9 cellular contexts compared by ENCODE assay signal in genomic region chr10:91800192-91800591, GRCh38. TPM values are rescaled to one million over a fixed set of nuclear protein-coding genes. Genes with fewer than 3 reads are reported as not detected.
A peak's percentile ranks its signal among the peaks of the same experiment; 100 is the strongest.
DNase-seq lines count a peak whose midpoint lies in the region; ATAC-seq, FAIRE-seq and TF ChIP-seq lines count a peak whose summit lies in the region.
"Had no signal": no experiment of that assay in that cellular context is flagged by ENCODE, and none has a peak within 500 bp of the region (broad histone marks: within the 10 kb centered on the region; RNA-seq: fewer than 3 reads in every experiment).

No MANE protein-coding gene starts in this region.

- intact Hi-C loops in kidney (cut with DNase I) (no loop called here), stomach (cut with DNase I; ENCODE audit: low total_unique reads) (no loop called here)

- H3K4me3 Mint-ChIP-seq in activated CD4-positive, alpha-beta T cell treated with anti-CD3 and anti-CD28 coated beads, Interleukin-2, amount 10 ng/mL, durations not matched to agents 7 days and 5 days, result peak overlapping the region; percentile 98
- peak overlapping the region; percentile 92 for H3K4me3 Mint-ChIP-seq in activated naive CD8-positive, alpha-beta T cell treated with anti-CD3 and anti-CD28 coated beads, Interleukin-2, amount 50 U/mL, for 24 hours

- WGBS in stomach, 5 donors, result 18 to 46% (median 19%) methylated on average over 5 of the region's 5 CpGs

- DNase-seq in activated CD4-positive, alpha-beta T cell treated with anti-CD3 and anti-CD28 coated beads, Interleukin-2, amount 10 ng/mL, durations not matched to agents 7 days and 5 days, result no peak
- DNase-seq in activated CD4-positive, alpha-beta T cell treated with anti-CD3 and anti-CD28 coated beads, Interleukin-2, amount 50 U/mL, for 48 hours, result no peak
- no peak for DNase-seq in activated naive CD8-positive, alpha-beta T cell treated with anti-CD3 and anti-CD28 coated beads, Interleukin-2, amount 50 U/mL, for 24 hours
- DNase-seq in kidney (no peak), stomach (no peak), NCI-H2227 (lab: John Stamatoyannopoulos, UW; ENCODE audit: unreplicated experiment) (no peak)
- DNase-seq: adrenal gland had no signal

- no peaks in the 10 kb centered on the region for H3K27me3 ChIP-seq in stomach
- H3K27me3 ChIP-seq: adrenal gland had no signal

- H3K9ac ChIP-seq in kidney (ENCODE audit: low read length in 2 of 2), result peak overlapping the region in 1 of 2 donors; percentile 13

- no peak for ATAC-seq in activated naive CD8-positive, alpha-beta T cell treated with anti-CD3 and anti-CD28 coated beads, Interleukin-2, amount 50 U/mL, for 24 hours
- ATAC-seq in GM19463 (IDR thresholded peaks at IDR 0.05; ENCODE audit: unreplicated experiment) (no peak), HG03045 (IDR thresholded peaks at IDR 0.05; ENCODE audit: unreplicated experiment) (no peak)

- no peak for FAIRE-seq in kidney (lab: Jason Lieb, UNC)

- H3K4me3 ChIP-seq in kidney (ENCODE audit: low read length in 2 of 2) (peak overlapping the region; percentile 89 to 92), stomach (peak overlapping the region; percentile 84 to 92 (median 90))

- peaks cover 0 to 2% of the 10 kb centered on the region in 2 donors for H3K36me3 ChIP-seq in kidney (ENCODE audit: control insufficient read depth in 1 of 2, insufficient read depth in 2 of 2, low read length in 2 of 2)
- peaks cover 0 to 20% (median 17%) of the 10 kb centered on the region in 4 donors for H3K36me3 ChIP-seq in stomach
- H3K36me3 ChIP-seq: adrenal gland had no signal

- no peaks in the 10 kb centered on the region for H3K9me3 ChIP-seq in kidney (ENCODE audit: control insufficient read depth in 1 of 2, low read length in 2 of 2)
- H3K9me3 ChIP-seq in stomach, result no peaks in the 10 kb centered on the region
- H3K9me3 ChIP-seq: adrenal gland had no signal

- H3K27ac ChIP-seq in kidney (ENCODE audit: low read depth in 2 of 2, low read length in 2 of 2) (peak overlapping the region in 1 of 2 donors; percentile 29), stomach (peak overlapping the region in 3 of 5 donors; percentile 99)

- H3K9me3 Mint-ChIP-seq in activated CD4-positive, alpha-beta T cell treated with anti-CD3 and anti-CD28 coated beads, Interleukin-2, amount 10 ng/mL, durations not matched to agents 7 days and 5 days, result no peaks in the 10 kb centered on the region
- H3K9me3 Mint-ChIP-seq in activated naive CD8-positive, alpha-beta T cell treated with anti-CD3 and anti-CD28 coated beads, Interleukin-2, amount 50 U/mL, for 24 hours, result no peaks in the 10 kb centered on the region

- TF ChIP-seq POLR2A in stomach (IDR thresholded peaks at IDR 0.05), result no peak

- CTCF ChIA-PET in activated CD4-positive, alpha-beta T cell treated with anti-CD3 and anti-CD28 coated beads, Interleukin-2, amount 10 ng/mL, durations not matched to agents 7 days and 5 days (lab: Charles Lee), result no interaction called here

- H3K4me1 Mint-ChIP-seq in activated CD4-positive, alpha-beta T cell treated with anti-CD3 and anti-CD28 coated beads, Interleukin-2, amount 10 ng/mL, durations not matched to agents 7 days and 5 days, result peaks cover 68% of the 10 kb centered on the region
- peaks cover 77% of the 10 kb centered on the region for H3K4me1 Mint-ChIP-seq in activated naive CD8-positive, alpha-beta T cell treated with anti-CD3 and anti-CD28 coated beads, Interleukin-2, amount 50 U/mL, for 24 hours

- H3K27ac Mint-ChIP-seq in activated CD4-positive, alpha-beta T cell treated with anti-CD3 and anti-CD28 coated beads, Interleukin-2, amount 10 ng/mL, durations not matched to agents 7 days and 5 days, result peak overlapping the region; percentile 44
- H3K27ac Mint-ChIP-seq in activated naive CD8-positive, alpha-beta T cell treated with anti-CD3 and anti-CD28 coated beads, Interleukin-2, amount 50 U/mL, for 24 hours, result peak overlapping the region; percentile 88

- peaks cover 50% of the 10 kb centered on the region for H3K36me3 Mint-ChIP-seq in activated CD4-positive, alpha-beta T cell treated with anti-CD3 and anti-CD28 coated beads, Interleukin-2, amount 10 ng/mL, durations not matched to agents 7 days and 5 days (ENCODE audit: low read depth)
- peaks cover 24% of the 10 kb centered on the region for H3K36me3 Mint-ChIP-seq in activated naive CD8-positive, alpha-beta T cell treated with anti-CD3 and anti-CD28 coated beads, Interleukin-2, amount 50 U/mL, for 24 hours (ENCODE audit: low read depth)

- peaks cover 7 to 15% of the 10 kb centered on the region in 2 donors for H3K4me1 ChIP-seq in kidney (ENCODE audit: control insufficient read depth in 1 of 2, insufficient read depth in 1 of 2, low read depth in 1 of 2, low read length in 2 of 2)
- H3K4me1 ChIP-seq in stomach, result peaks cover 43 to 81% (median 64%) of the 10 kb centered on the region in 4 donors

- POLR2A ChIA-PET in activated CD4-positive, alpha-beta T cell treated with anti-CD3 and anti-CD28 coated beads, Interleukin-2, amount 10 ng/mL, durations not matched to agents 7 days and 5 days (lab: Charles Lee), result no interaction called here

- TF ChIP-seq EP300 in stomach (IDR thresholded peaks at IDR 0.05), result no peak

- TF ChIP-seq CTCF in kidney (IDR thresholded peaks at IDR 0.05; ENCODE audit: borderline replicate concordance, extremely low read depth, insufficient read depth) (no peak), stomach (IDR thresholded peaks at IDR 0.05) (no peak)

- H3K27me3 Mint-ChIP-seq in activated CD4-positive, alpha-beta T cell treated with anti-CD3 and anti-CD28 coated beads, Interleukin-2, amount 10 ng/mL, durations not matched to agents 7 days and 5 days, result no peaks in the 10 kb centered on the region
- H3K27me3 Mint-ChIP-seq in activated naive CD8-positive, alpha-beta T cell treated with anti-CD3 and anti-CD28 coated beads, Interleukin-2, amount 50 U/mL, for 24 hours, result no peaks in the 10 kb centered on the region

RNA-seq across cellular contexts. Expression of gene TNKS2, which starts 2.0 kb away (rescaled TPM):
- total RNA-seq in activated CD4-positive, alpha-beta T cell treated with anti-CD3 and anti-CD28 coated beads, Interleukin-2, amount 10 ng/mL, durations not matched to agents 7 days and 5 days, result 10 to 100 TPM; 33.8 to 36.3 TPM
- 31.6 TPM for total RNA-seq in kidney
- 7.4 TPM for polyA plus RNA-seq in kidney (ENCODE audit: insufficient read depth, low read depth, low replicate concordance)
- total RNA-seq in stomach, result 10 to 100 TPM; 26.4 to 86.5 (median 38.3) TPM
- polyA plus RNA-seq in stomach, result 10 to 100 TPM in 2 of 3 donors, 1 to 10 TPM in 1; 8.1 to 11.0 (median 10.2) TPM
